20 cellular contexts compared by ENCODE assay signal in the genomic region with DNA sequence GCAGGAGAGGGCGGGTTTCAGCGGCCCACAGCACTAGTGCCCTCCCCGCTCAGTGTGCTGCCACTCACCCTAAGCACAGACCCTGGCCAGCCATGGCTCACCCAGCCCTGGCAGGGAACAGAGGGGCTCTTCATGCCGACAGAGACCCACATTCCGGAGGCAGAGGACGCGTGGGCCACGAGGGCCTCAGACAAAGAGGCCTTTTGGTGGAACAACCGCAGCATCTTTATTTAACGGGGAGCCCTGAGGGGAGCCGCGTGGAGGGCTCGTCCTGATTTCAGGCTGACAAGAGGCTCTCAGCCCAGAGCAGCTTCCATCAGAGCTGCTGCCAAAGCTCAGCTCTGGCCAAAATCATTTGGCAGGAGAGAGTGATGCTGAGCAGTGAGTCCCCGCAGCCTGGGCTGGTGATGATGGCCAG.
DNase-seq lines count a peak whose midpoint lies in the region; ATAC-seq and TF ChIP-seq lines count a peak whose summit lies in the region.
"Had no signal": no experiment of that assay in that cellular context is flagged by ENCODE, and none has a peak within 500 bp of the region (broad histone marks: within the 10 kb centered on the region; RNA-seq: fewer than 3 reads in every experiment).

No MANE protein-coding gene starts in this region.

- TF ChIP-seq CTCF in WTC11 (IDR thresholded peaks at IDR 0.05) (no peak), fibroblast of the aortic adventitia (IDR thresholded peaks at IDR 0.05; ENCODE audit: insufficient read depth, low read length) (no peak), Peyer's patch (IDR thresholded peaks at IDR 0.05) (no peak), colonic mucosa (IDR thresholded peaks at IDR 0.05) (no peak)

- peaks cover 31% of the 10 kb centered on the region for H3K4me1 Mint-ChIP-seq in WTC11

- H3K4me3 ChIP-seq in fibroblast of the aortic adventitia (ENCODE audit: low read depth, low read length): no peak overlapping the region
- H3K4me3 ChIP-seq in Peyer's patch: no peak overlapping the region
- H3K4me3 ChIP-seq in colonic mucosa: no peak overlapping the region
- H3K4me3 ChIP-seq: K562, lung, SK-N-MC had no signal

- no peaks in the 10 kb centered on the region for H3K27me3 ChIP-seq in Peyer's patch
- no peaks in the 10 kb centered on the region for H3K27me3 ChIP-seq in colonic mucosa

- CTCF ChIA-PET in WTC11 (lab: Charles Lee): interaction anchor here (1.1 kb wide), 1 partner anchor 16 kb away, joined by 3 read pairs; no protein-coding TSS in a partner anchor

- H3K36me3 ChIP-seq in Peyer's patch (peaks cover 0 to 6% (median 0%) of the 10 kb centered on the region in 3 donors), colonic mucosa (no peaks in the 10 kb centered on the region)

- no peaks in the 10 kb centered on the region for H3K9me3 Mint-ChIP-seq in WTC11
- H3K9me3 Mint-ChIP-seq: activated T-cell treated with anti-CD3 and anti-CD28 coated beads, Interleukin-2, amount 50 U/mL, for 24 hours; CD4-positive, alpha-beta memory T cell had no signal

- H3K9ac ChIP-seq in colonic mucosa (ENCODE audit: low read depth in 2 of 2, low read length in 2 of 2): no peak overlapping the region

- no peaks in the 10 kb centered on the region for H3K27me3 Mint-ChIP-seq in WTC11 (ENCODE audit: low read depth)
- H3K27me3 Mint-ChIP-seq: activated T-cell treated with anti-CD3 and anti-CD28 coated beads, Interleukin-2, amount 50 U/mL, for 24 hours; CD4-positive, alpha-beta memory T cell had no signal

- TF ChIP-seq POLR2A in Peyer's patch (IDR thresholded peaks at IDR 0.05): no peak

- POLR2A ChIA-PET in WTC11 (lab: Charles Lee): no interaction called here

- no peaks in the 10 kb centered on the region for H3K9me3 ChIP-seq in Peyer's patch
- H3K9me3 ChIP-seq in colonic mucosa: no peaks in the 10 kb centered on the region

- peaks cover 0 to 3% (median 0%) of the 10 kb centered on the region in 4 donors for H3K4me1 ChIP-seq in Peyer's patch
- peaks cover 4% of the 10 kb centered on the region for H3K4me1 ChIP-seq in colonic mucosa

- H3K27ac ChIP-seq in temporal lobe (ENCODE audit: low read depth, low read length) (peak overlapping the region; percentile 62), Peyer's patch (no peak overlapping the region), colonic mucosa (no peak overlapping the region)
- H3K27ac ChIP-seq: SK-N-MC had no signal

- no peak overlapping the region for H3K27ac Mint-ChIP-seq in WTC11
- H3K27ac Mint-ChIP-seq: activated T-cell treated with anti-CD3 and anti-CD28 coated beads, Interleukin-2, amount 50 U/mL, for 24 hours; CD4-positive, alpha-beta memory T cell had no signal

- H3K4me3 Mint-ChIP-seq in WTC11: no peak overlapping the region
- H3K4me3 Mint-ChIP-seq: activated T-cell treated with anti-CD3 and anti-CD28 coated beads, Interleukin-2, amount 50 U/mL, for 24 hours; CD4-positive, alpha-beta memory T cell had no signal

- DNase-seq in WTC11 (ENCODE audit: low spot score): no peak
- peak; percentile 35 for DNase-seq in fibroblast of the aortic adventitia (ENCODE audit: low read depth)
- DNase-seq in medulla oblongata (ENCODE audit: extremely low spot score): peak; percentile 89
- DNase-seq in Peyer's patch: no peak
- no peak for DNase-seq in colonic mucosa
- no peak for DNase-seq in SKM-1 (lab: John Stamatoyannopoulos, UW; ENCODE audit: unreplicated experiment)
- no peak for DNase-seq in NCI-H524 (lab: John Stamatoyannopoulos, UW)
- DNase-seq: activated CD4-positive, alpha-beta T cell treated with anti-CD3 and anti-CD28 coated beads, Interleukin-2, amount 50 U/mL, for 4 hours; activated T-cell treated with anti-CD3 and anti-CD28 coated beads, Interleukin-2, amount 50 U/mL, for 24 hours; CD4-positive, alpha-beta memory T cell; cortex of kidney; NCI-H1092 treated with DMSO at 0.1 percent for 48 hours; NCI-H2227 treated with DMSO at 0.1 percent for 48 hours; small intestine; stimulated activated naive CD4-positive, alpha-beta T cell treated with Interleukin-2 at 50 U/mL for 16 hours had no signal

- ATAC-seq in WTC11: peak; percentile 22; the same call in 1 of the 2 replicates
- ATAC-seq: esophagus mucosa, K562 had no signal

- H3K36me3 Mint-ChIP-seq in WTC11: no peaks in the 10 kb centered on the region
- H3K36me3 Mint-ChIP-seq: CD4-positive, alpha-beta memory T cell had no signal

- intact Hi-C loops in colonic mucosa (cut with DNase I): no loop called here

TF ChIP-seq in WTC11, 78 proteins besides CTCF, POLR2A, EP300 and RAD21 (continues in another document):
- TF ChIP-seq, protein P1, sequence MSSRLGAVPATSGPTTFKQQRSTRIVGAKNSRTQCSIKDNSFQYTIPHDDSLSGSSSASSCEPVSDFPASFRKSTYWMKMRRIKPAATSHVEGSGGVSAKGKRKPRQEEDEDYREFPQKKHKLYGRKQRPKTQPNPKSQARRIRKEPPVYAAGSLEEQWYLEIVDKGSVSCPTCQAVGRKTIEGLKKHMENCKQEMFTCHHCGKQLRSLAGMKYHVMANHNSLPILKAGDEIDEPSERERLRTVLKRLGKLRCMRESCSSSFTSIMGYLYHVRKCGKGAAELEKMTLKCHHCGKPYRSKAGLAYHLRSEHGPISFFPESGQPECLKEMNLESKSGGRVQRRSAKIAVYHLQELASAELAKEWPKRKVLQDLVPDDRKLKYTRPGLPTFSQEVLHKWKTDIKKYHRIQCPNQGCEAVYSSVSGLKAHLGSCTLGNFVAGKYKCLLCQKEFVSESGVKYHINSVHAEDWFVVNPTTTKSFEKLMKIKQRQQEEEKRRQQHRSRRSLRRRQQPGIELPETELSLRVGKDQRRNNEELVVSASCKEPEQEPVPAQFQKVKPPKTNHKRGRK (CRISPR knock-in tag; IDR thresholded peaks at IDR 0.05; ENCODE audit: borderline replicate concordance): no peak
- TF ChIP-seq ZNF232 (CRISPR knock-in tag; IDR thresholded peaks at IDR 0.05) (no peak), NFATC4 (CRISPR knock-in tag; IDR thresholded peaks at IDR 0.05) (no peak), ATF1 (CRISPR knock-in tag; IDR thresholded peaks at IDR 0.05) (no peak), RELA (CRISPR knock-in tag; IDR thresholded peaks at IDR 0.05; ENCODE audit: borderline replicate concordance) (no peak), MYBL2 (CRISPR knock-in tag; IDR thresholded peaks at IDR 0.05) (no peak), ZNF121 (CRISPR knock-in tag; IDR thresholded peaks at IDR 0.05) (no peak)
- TF ChIP-seq, protein P2, sequence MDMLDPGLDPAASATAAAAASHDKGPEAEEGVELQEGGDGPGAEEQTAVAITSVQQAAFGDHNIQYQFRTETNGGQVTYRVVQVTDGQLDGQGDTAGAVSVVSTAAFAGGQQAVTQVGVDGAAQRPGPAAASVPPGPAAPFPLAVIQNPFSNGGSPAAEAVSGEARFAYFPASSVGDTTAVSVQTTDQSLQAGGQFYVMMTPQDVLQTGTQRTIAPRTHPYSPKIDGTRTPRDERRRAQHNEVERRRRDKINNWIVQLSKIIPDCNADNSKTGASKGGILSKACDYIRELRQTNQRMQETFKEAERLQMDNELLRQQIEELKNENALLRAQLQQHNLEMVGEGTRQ (CRISPR knock-in tag; IDR thresholded peaks at IDR 0.05): no peak
- TF ChIP-seq, protein P3, sequence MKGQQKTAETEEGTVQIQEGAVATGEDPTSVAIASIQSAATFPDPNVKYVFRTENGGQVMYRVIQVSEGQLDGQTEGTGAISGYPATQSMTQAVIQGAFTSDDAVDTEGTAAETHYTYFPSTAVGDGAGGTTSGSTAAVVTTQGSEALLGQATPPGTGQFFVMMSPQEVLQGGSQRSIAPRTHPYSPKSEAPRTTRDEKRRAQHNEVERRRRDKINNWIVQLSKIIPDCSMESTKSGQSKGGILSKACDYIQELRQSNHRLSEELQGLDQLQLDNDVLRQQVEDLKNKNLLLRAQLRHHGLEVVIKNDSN (CRISPR knock-in tag; IDR thresholded peaks at IDR 0.05): no peak
- TF ChIP-seq, protein P4, sequence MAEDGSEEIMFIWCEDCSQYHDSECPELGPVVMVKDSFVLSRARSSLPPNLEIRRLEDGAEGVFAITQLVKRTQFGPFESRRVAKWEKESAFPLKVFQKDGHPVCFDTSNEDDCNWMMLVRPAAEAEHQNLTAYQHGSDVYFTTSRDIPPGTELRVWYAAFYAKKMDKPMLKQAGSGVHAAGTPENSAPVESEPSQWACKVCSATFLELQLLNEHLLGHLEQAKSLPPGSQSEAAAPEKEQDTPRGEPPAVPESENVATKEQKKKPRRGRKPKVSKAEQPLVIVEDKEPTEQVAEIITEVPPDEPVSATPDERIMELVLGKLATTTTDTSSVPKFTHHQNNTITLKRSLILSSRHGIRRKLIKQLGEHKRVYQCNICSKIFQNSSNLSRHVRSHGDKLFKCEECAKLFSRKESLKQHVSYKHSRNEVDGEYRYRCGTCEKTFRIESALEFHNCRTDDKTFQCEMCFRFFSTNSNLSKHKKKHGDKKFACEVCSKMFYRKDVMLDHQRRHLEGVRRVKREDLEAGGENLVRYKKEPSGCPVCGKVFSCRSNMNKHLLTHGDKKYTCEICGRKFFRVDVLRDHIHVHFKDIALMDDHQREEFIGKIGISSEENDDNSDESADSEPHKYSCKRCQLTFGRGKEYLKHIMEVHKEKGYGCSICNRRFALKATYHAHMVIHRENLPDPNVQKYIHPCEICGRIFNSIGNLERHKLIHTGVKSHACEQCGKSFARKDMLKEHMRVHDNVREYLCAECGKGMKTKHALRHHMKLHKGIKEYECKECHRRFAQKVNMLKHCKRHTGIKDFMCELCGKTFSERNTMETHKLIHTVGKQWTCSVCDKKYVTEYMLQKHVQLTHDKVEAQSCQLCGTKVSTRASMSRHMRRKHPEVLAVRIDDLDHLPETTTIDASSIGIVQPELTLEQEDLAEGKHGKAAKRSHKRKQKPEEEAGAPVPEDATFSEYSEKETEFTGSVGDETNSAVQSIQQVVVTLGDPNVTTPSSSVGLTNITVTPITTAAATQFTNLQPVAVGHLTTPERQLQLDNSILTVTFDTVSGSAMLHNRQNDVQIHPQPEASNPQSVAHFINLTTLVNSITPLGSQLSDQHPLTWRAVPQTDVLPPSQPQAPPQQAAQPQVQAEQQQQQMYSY (CRISPR knock-in tag; IDR thresholded peaks at IDR 0.05): no peak
- TF ChIP-seq, protein P5, sequence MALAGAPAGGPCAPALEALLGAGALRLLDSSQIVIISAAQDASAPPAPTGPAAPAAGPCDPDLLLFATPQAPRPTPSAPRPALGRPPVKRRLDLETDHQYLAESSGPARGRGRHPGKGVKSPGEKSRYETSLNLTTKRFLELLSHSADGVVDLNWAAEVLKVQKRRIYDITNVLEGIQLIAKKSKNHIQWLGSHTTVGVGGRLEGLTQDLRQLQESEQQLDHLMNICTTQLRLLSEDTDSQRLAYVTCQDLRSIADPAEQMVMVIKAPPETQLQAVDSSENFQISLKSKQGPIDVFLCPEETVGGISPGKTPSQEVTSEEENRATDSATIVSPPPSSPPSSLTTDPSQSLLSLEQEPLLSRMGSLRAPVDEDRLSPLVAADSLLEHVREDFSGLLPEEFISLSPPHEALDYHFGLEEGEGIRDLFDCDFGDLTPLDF (CRISPR knock-in tag; IDR thresholded peaks at IDR 0.05): no peak

Comparison
In these comparisons a context has a peak if more than half of its experiments do, and no peak if none do; other contexts are left out.
1. DNase-seq: peak in fibroblast of the aortic adventitia (single experiment) and medulla oblongata (single experiment); none in WTC11 (single experiment), Peyer's patch (0 of 3), colonic mucosa (single experiment), SKM-1 (single experiment) and NCI-H524 (0 of 2).